In genomic region chr1:9201421-9202239, GRCh38 we compare ENCODE assay signal across 9 cellular contexts. TPM values are rescaled to one million over a fixed set of nuclear protein-coding genes. Genes with fewer than 3 reads are reported as not detected.
DNase-seq lines count a peak whose midpoint lies in the region; FAIRE-seq and TF ChIP-seq lines count a peak whose summit lies in the region.
"Had no signal": no experiment of that assay in that cellular context is flagged by ENCODE, and none has a peak within 500 bp of the region (broad histone marks: within the 10 kb centered on the region; RNA-seq: fewer than 3 reads in every experiment).

No MANE protein-coding gene starts in this region.

- no peak for FAIRE-seq in kidney (lab: Jason Lieb, UNC)

- peak overlapping the region; percentile 48 to 64 for H3K4me3 ChIP-seq in ascending aorta
- H3K4me3 ChIP-seq in kidney (ENCODE audit: low read length in 2 of 2), result peak overlapping the region; percentile 15 to 37
- peak overlapping the region; percentile 44 for H3K4me3 ChIP-seq in suprapubic skin
- H3K4me3 ChIP-seq: lung had no signal

- H3K4me1 Mint-ChIP-seq in HFFc6 (ENCODE audit: low read depth), result peaks cover 86% of the 10 kb centered on the region

- no peak for TF ChIP-seq EP300 in suprapubic skin (IDR thresholded peaks at IDR 0.05)

- H3K9me3 ChIP-seq in ascending aorta (no peaks in the 10 kb centered on the region), kidney (ENCODE audit: control insufficient read depth in 1 of 2, low read length in 2 of 2) (no peaks in the 10 kb centered on the region), suprapubic skin (no peaks in the 10 kb centered on the region)

- intact Hi-C loops in ascending aorta (cut with DNase I) (loop anchor here (2.0 to 5.0 kb wide), 2 partner anchors 25 to 46 kb away; no protein-coding TSS in a partner anchor), kidney (cut with DNase I) (no loop called here)

- TF ChIP-seq CTCF in HFFc6 (IDR thresholded peaks at IDR 0.05), result no peak
- TF ChIP-seq CTCF in ascending aorta (IDR thresholded peaks at IDR 0.05), result no peak
- TF ChIP-seq CTCF in kidney (IDR thresholded peaks at IDR 0.05; ENCODE audit: borderline replicate concordance, extremely low read depth, insufficient read depth), result no peak
- no peak for TF ChIP-seq CTCF in suprapubic skin (IDR thresholded peaks at IDR 0.05)

- H3K27ac ChIP-seq in ascending aorta (peak overlapping the region in 1 of 2 donors; percentile 19), kidney (ENCODE audit: low read depth in 2 of 2, low read length in 2 of 2) (no peak overlapping the region), suprapubic skin (no peak overlapping the region)

- H3K4me3 Mint-ChIP-seq in HFFc6, result peak overlapping the region; percentile 91

- 3% methylated on average over 16 of the region's 24 CpGs for WGBS in suprapubic skin

- DNase-seq in AG08396 (ENCODE audit: low spot score), result peak; percentile 60
- DNase-seq in HFFc6, result peak; percentile 73
- DNase-seq in ascending aorta (ENCODE audit: low spot score in 2 of 2), result no peak
- DNase-seq in kidney, result no peak
- no peak for DNase-seq in suprapubic skin (ENCODE audit: low spot score in 2 of 2)
- no peak for DNase-seq in activated CD4-positive, CD25-positive, alpha-beta regulatory T cell (lab: John Stamatoyannopoulos, UW)
- DNase-seq in GM19238 (ENCODE audit: insufficient read length, low spot score), result no peak
- DNase-seq in iPS-NIHi7 (ENCODE audit: extremely low spot score), result no peak

- H3K27me3 ChIP-seq in ascending aorta, result no peaks in the 10 kb centered on the region
- H3K27me3 ChIP-seq in suprapubic skin, result peaks cover 73% of the 10 kb centered on the region

- TF ChIP-seq POLR2A in suprapubic skin (IDR thresholded peaks at IDR 0.05), result no peak

- H3K4me1 ChIP-seq in ascending aorta (peaks cover 14% of the 10 kb centered on the region in 2 donors), kidney (ENCODE audit: control insufficient read depth in 1 of 2, insufficient read depth in 1 of 2, low read depth in 1 of 2, low read length in 2 of 2) (peaks cover 3 to 9% of the 10 kb centered on the region in 2 donors), suprapubic skin (peaks cover 43% of the 10 kb centered on the region)

- peaks cover 4% of the 10 kb centered on the region; the same call in 1 of the 2 replicates for H3K36me3 Mint-ChIP-seq in HFFc6 (ENCODE audit: low read depth)

- H3K9me3 Mint-ChIP-seq in HFFc6, result no peaks in the 10 kb centered on the region

- H3K27me3 Mint-ChIP-seq in HFFc6 (ENCODE audit: insufficient read depth), result no peaks in the 10 kb centered on the region; the same call in 1 of the 2 replicates

- H3K9ac ChIP-seq in kidney (ENCODE audit: low read length in 2 of 2), result no peak overlapping the region

- H3K36me3 ChIP-seq in ascending aorta (no peaks in the 10 kb centered on the region), kidney (ENCODE audit: control insufficient read depth in 1 of 2, insufficient read depth in 2 of 2, low read length in 2 of 2) (no peaks in the 10 kb centered on the region), suprapubic skin (no peaks in the 10 kb centered on the region)

- H3K27ac Mint-ChIP-seq in HFFc6, result peak overlapping the region; percentile 88

RNA-seq across cellular contexts. Expression of gene H6PD, which starts 32.9 kb away (rescaled TPM):
- 10 to 100 TPM; 14.6 to 19.6 (median 16.1) TPM for total RNA-seq in HFFc6 (2021; fragmentation: NEBNext Ultra II Directional; extraction: Animal tissue kit (Norgen Biotek cat#: 25700))
- total RNA-seq in ascending aorta, result 56.8 TPM
- total RNA-seq in kidney, result 64.3 TPM
- polyA plus RNA-seq in kidney (ENCODE audit: insufficient read depth, low read depth, low replicate concordance), result 5.7 TPM
- 100 to 1,000 TPM in 2 of 4 donors, 10 to 100 TPM in 2; 83.6 to 130 (median 106) TPM for total RNA-seq in suprapubic skin

Comparison
In these comparisons a context has a peak if more than half of its experiments do, and no peak if none do; other contexts are left out.
1. DNase-seq: peak in AG08396 (single experiment) and HFFc6 (single experiment); none in ascending aorta (0 of 2), kidney (single experiment), suprapubic skin (0 of 2), activated CD4-positive, CD25-positive, alpha-beta regulatory T cell (0 of 4), GM19238 (single experiment) and iPS-NIHi7 (single experiment).
2. Peak in every context shown above with its lines, with median percentiles within 50 percentile points of each other: H3K4me3 ChIP-seq.